In genomic region chr15:78177447-78177873, GRCh38 we compare ENCODE assay signal across 8 cellular contexts. TPM values are rescaled to one million over a fixed set of nuclear protein-coding genes. Genes with fewer than 3 reads are reported as not detected.
DNase-seq lines count a peak whose midpoint lies in the region; ATAC-seq, FAIRE-seq and TF ChIP-seq lines count a peak whose summit lies in the region.

No MANE protein-coding gene starts in this region.

- no peak overlapping the region for H3K9ac ChIP-seq in SK-N-SH
- H3K9ac ChIP-seq in mesendoderm (ENCODE audit: low read length): no peak overlapping the region

- no peaks in the 10 kb centered on the region for H3F3A ChIP-seq in SK-N-SH (replicated peaks; ENCODE audit: insufficient read depth)

- H2BK5ac ChIP-seq in mesendoderm (ENCODE audit: low read length): no peak overlapping the region

- H4K5ac ChIP-seq in mesendoderm (ENCODE audit: low read length): no peak overlapping the region

- H3K4me1 ChIP-seq in SK-N-SH (ENCODE audit: control insufficient read depth in 1 of 2, insufficient read depth in 2 of 2, low read depth in 1 of 2, low read length in 1 of 2) (no peaks in the 10 kb centered on the region; a peak in 1 of 4 replicates), mesendoderm (ENCODE audit: control insufficient read depth, low read depth, low read length) (no peaks in the 10 kb centered on the region), aorta (ENCODE audit: control insufficient read depth in 1 of 2, insufficient read depth in 2 of 2, low read length in 2 of 2) (no peaks in the 10 kb centered on the region)

- no peak overlapping the region for H2BK120ac ChIP-seq in mesendoderm (ENCODE audit: low read depth, low read length)

- H3K23ac ChIP-seq in mesendoderm (ENCODE audit: low read length): no peak overlapping the region

- H3K4me3 ChIP-seq in SK-N-SH (ENCODE audit: low read depth in 2 of 2, low read length in 1 of 2): no peak overlapping the region; a peak in 1 of 4 replicates
- H3K4me3 ChIP-seq in mesendoderm (ENCODE audit: low read length): no peak overlapping the region
- no peak overlapping the region for H3K4me3 ChIP-seq in aorta (ENCODE audit: low read length in 2 of 2)

- no peaks in the 10 kb centered on the region for H3K9me2 ChIP-seq in SK-N-SH

- no peaks in the 10 kb centered on the region for H3K79me2 ChIP-seq in SK-N-SH (ENCODE audit: insufficient read depth)
- no peaks in the 10 kb centered on the region for H3K79me2 ChIP-seq in mesendoderm (ENCODE audit: control insufficient read depth, insufficient read depth, low read length)

- no peak overlapping the region for H4K8ac ChIP-seq in mesendoderm (ENCODE audit: low read depth, low read length)

- no peak overlapping the region for H2BK15ac ChIP-seq in mesendoderm (replicated peaks; ENCODE audit: low read depth)

- H3K27ac ChIP-seq in SK-N-SH (ENCODE audit: low read depth in 2 of 2, low read length in 1 of 2) (no peak overlapping the region), mesendoderm (ENCODE audit: low read depth, low read length) (no peak overlapping the region), aorta (ENCODE audit: low read depth in 1 of 2, low read length in 2 of 2) (no peak overlapping the region)

- CTCF ChIA-PET in SK-N-SH (lab: Yijun Ruan, JAX): interaction anchor here (0.7 to 5.2 kb wide), 22 partner anchors 9 to 273 kb away, joined by 3 to 71 read pairs (median 4); partner anchors contain the start of genes CIB2 and IDH3A

- no peaks in the 10 kb centered on the region for H3K9me3 ChIP-seq in SK-N-SH
- H3K9me3 ChIP-seq in aorta (ENCODE audit: control insufficient read depth, low read length): no peaks in the 10 kb centered on the region

- POLR2A ChIA-PET in SK-N-SH (lab: Yijun Ruan, JAX): no interaction called here

- TF ChIP-seq CTCF in SK-N-SH (IDR thresholded peaks at IDR 0.05): peak; percentile 84

- FAIRE-seq in H54 (lab: Jason Lieb, UNC): no peak

- no peak overlapping the region for H3K56ac ChIP-seq in mesendoderm (ENCODE audit: low read length)

- 15% methylated on average over 12 of the region's 12 CpGs for WGBS in SK-N-SH (ENCODE audit: low lambda C conversion rate)
- WGBS in mesendoderm (ENCODE audit: extremely low coverage, insufficient coverage, low lambda C conversion rate): no CpG with 5 or more reads among the region's 12 CpGs
- WGBS in aorta, 2 donors: 26 to 31% methylated on average over 12 of the region's 12 CpGs

- no peak for ATAC-seq in aorta (ENCODE audit: low FRiP score)
- no peak for ATAC-seq in GM18873 (IDR thresholded peaks at IDR 0.05; ENCODE audit: low FRiP score, unreplicated experiment)

- TF ChIP-seq EP300 in SK-N-SH (IDR thresholded peaks at IDR 0.05; ENCODE audit: borderline replicate concordance in 1 of 2, low read depth in 1 of 2, low read length in 1 of 2): no peak

- no peak overlapping the region for H2AFZ ChIP-seq in SK-N-SH (ENCODE audit: low read depth)

- peak; percentile 75 for TF ChIP-seq RAD21 in SK-N-SH (IDR thresholded peaks at IDR 0.05; ENCODE audit: low read length)

- no peak overlapping the region for H2AK5ac ChIP-seq in mesendoderm (ENCODE audit: low read length)

- H3K4ac ChIP-seq in mesendoderm (ENCODE audit: low read depth, low read length): no peak overlapping the region

- H3K27me3 ChIP-seq in SK-N-SH (ENCODE audit: insufficient read depth) (no peaks in the 10 kb centered on the region), mesendoderm (ENCODE audit: insufficient read depth, low read length, poor library complexity) (no peaks in the 10 kb centered on the region), aorta (ENCODE audit: control insufficient read depth in 1 of 2, insufficient read depth in 2 of 2, low read length in 1 of 2) (no peaks in the 10 kb centered on the region)

- peaks cover under 1 to 1% of the 10 kb centered on the region in 2 experiments for H3K36me3 ChIP-seq in SK-N-SH (replicated peaks in 1 of 2; ENCODE audit: control insufficient read depth in 1 of 2, insufficient read depth in 2 of 2, low read length in 1 of 2)
- H3K36me3 ChIP-seq in mesendoderm (ENCODE audit: control insufficient read depth, insufficient read depth, low read length): no peaks in the 10 kb centered on the region
- H3K36me3 ChIP-seq in aorta (ENCODE audit: control insufficient read depth in 1 of 2, insufficient read depth in 2 of 2, low read length in 1 of 2): peaks cover 0 to 2% of the 10 kb centered on the region in 2 donors

- H3K4me2 ChIP-seq in SK-N-SH: no peak overlapping the region
- no peak overlapping the region for H3K4me2 ChIP-seq in mesendoderm (ENCODE audit: low read length)

- DNase-seq in AG20443 (ENCODE audit: low spot score) (peak; percentile 68), H54 (ENCODE audit: insufficient read length, low spot score) (peak; percentile 36), SK-N-SH (peak; percentile 78), ecto neural progenitor cell (ENCODE audit: low spot score) (peak; percentile 83), mesendoderm (peak; percentile 64), 8988T (no peak), aorta (no peak)

- intact Hi-C loops in aorta (cut with DNase I): no loop called here

- no peaks in the 10 kb centered on the region for H4K20me1 ChIP-seq in SK-N-SH (ENCODE audit: insufficient read depth)

- H3K79me1 ChIP-seq in mesendoderm (ENCODE audit: low read length): no peaks in the 10 kb centered on the region

- H3K18ac ChIP-seq in mesendoderm (ENCODE audit: low read length): no peak overlapping the region

- TF ChIP-seq POLR2A in H54 (IDR thresholded peaks at IDR 0.05; ENCODE audit: low read depth, low read length): no peak

TF ChIP-seq in SK-N-SH, 30 proteins besides CTCF, POLR2A, EP300 and RAD21:
- TF ChIP-seq SMC3 (IDR thresholded peaks at IDR 0.05; ENCODE audit: low read depth, low read length) (peak; percentile 87), USF1 (IDR thresholded peaks at IDR 0.05; ENCODE audit: borderline replicate concordance, low read depth) (no peak), RFX5 (IDR thresholded peaks at IDR 0.05; ENCODE audit: low read length) (no peak), NRF1 (IDR thresholded peaks at IDR 0.05; ENCODE audit: low read depth, low read length) (no peak), PBX3 (IDR thresholded peaks at IDR 0.05) (no peak), FOSL2 (IDR thresholded peaks at IDR 0.05; ENCODE audit: borderline replicate concordance, low read depth) (no peak)

RNA-seq across cellular contexts. Expression of gene IDH3A, which starts 28.3 kb away (rescaled TPM):
- polyA plus RNA-seq in SK-N-SH (2012; rRNA removed) (33.2 and 34.0 TPM in 2 replicates), aorta (10 to 100 TPM; 36.7 to 99.3 TPM)
- 45.5 and 62.1 TPM in 2 replicates for polyA plus RNA-seq in SK-N-SH (2012; cell fraction: cytosol; rRNA removed)
- 44.1 and 55.4 TPM in 2 replicates for polyA plus RNA-seq in SK-N-SH (2012; cell fraction: nucleus; rRNA removed)
- polyA plus RNA-seq in mesendoderm (2013, experiment 1 of 2): 18.4 TPM
- polyA plus RNA-seq in mesendoderm (2013, experiment 2 of 2): 19.8 TPM
- 10 to 100 TPM; 60.7 to 68.3 TPM for total RNA-seq in aorta

RNA-seq across cellular contexts. Expression of gene CIB2, which starts 46.2 kb away (rescaled TPM):
- 39.6 and 40.8 TPM in 2 replicates for polyA plus RNA-seq in SK-N-SH (2012; rRNA removed)
- polyA plus RNA-seq in SK-N-SH (2012; cell fraction: cytosol; rRNA removed): 30.6 and 40.5 TPM in 2 replicates
- 5.9 and 7.6 TPM in 2 replicates for polyA plus RNA-seq in SK-N-SH (2012; cell fraction: nucleus; rRNA removed)
- polyA plus RNA-seq in mesendoderm (2013, experiment 1 of 2): 25.5 TPM
- 26.6 TPM for polyA plus RNA-seq in mesendoderm (2013, experiment 2 of 2)
- 1 to 10 TPM; 6.3 to 6.9 TPM for total RNA-seq in aorta
- polyA plus RNA-seq in aorta: 1 to 10 TPM; 8.4 to 9.1 TPM

RNA-seq across cellular contexts. Expression of gene ACSBG1, which starts 56.9 kb away (rescaled TPM):
- under 0.01 and 0.02 TPM in 2 replicates for polyA plus RNA-seq in SK-N-SH (2012; rRNA removed)
- 0.01 and 0.04 TPM in 2 replicates for polyA plus RNA-seq in SK-N-SH (2012; cell fraction: cytosol; rRNA removed)
- polyA plus RNA-seq in SK-N-SH (2012; cell fraction: nucleus; rRNA removed): 0.01 TPM in 1 of 2 replicates, not detected in the other
- 1.6 TPM for polyA plus RNA-seq in mesendoderm (2013, experiment 1 of 2)
- 1.5 TPM for polyA plus RNA-seq in mesendoderm (2013, experiment 2 of 2)
- total RNA-seq in aorta: not detected
- polyA plus RNA-seq in aorta: under 1 TPM; 0.18 to 0.25 TPM

Comparison
In these comparisons a context has a peak if more than half of its experiments do, and no peak if none do; other contexts are left out.
1. DNase-seq: peak in AG20443 (single experiment), H54 (single experiment), SK-N-SH (single experiment), ecto neural progenitor cell (single experiment) and mesendoderm (single experiment); none in 8988T (single experiment) and aorta (0 of 2).